In genomic region chr2:128109243-128109642, GRCh38 we compare ENCODE assay signal across 29 cellular contexts.
"Had no signal": no experiment of that assay in that cellular context is flagged by ENCODE, and none has a peak within 500 bp of the region (broad histone marks: within the 10 kb centered on the region; RNA-seq: fewer than 3 reads in every experiment).

No MANE protein-coding gene starts in this region.

- H3K9me3 ChIP-seq: stomach, suprapubic skin, testis, thoracic aorta, thyroid gland, tibial artery, tibial nerve, transverse colon, upper lobe of left lung, upper lobe of right lung, uterus, vagina had no signal

- FAIRE-seq: urothelium cell line had no signal

- H3K4me3 ChIP-seq: stomach, suprapubic skin, testis, thoracic aorta, thyroid gland, tibial artery, tibial nerve, transverse colon, upper lobe of left lung, upper lobe of right lung, uterus, vagina had no signal

- ATAC-seq: stimulated activated effector memory CD8-positive, alpha-beta T cell treated with anti-CD3 and anti-CD28 coated beads, Interleukin-12 subunit alpha, Interleukin-12 subunit beta, amount 100 ng/mL, for 72 hours; stimulated activated memory B cell treated with anti-CD40 and anti-IgM and Interleukin-4, amounts not matched to agents 10 μg/mL and 1 μg/mL and 100 μg/mL, for 72 hours; stimulated activated naive B cell treated with anti-CD40 and anti-IgM and Interleukin-4, amounts not matched to agents 10 μg/mL and 1 μg/mL and 100 μg/mL, for 72 hours; stimulated activated naive CD8-positive, alpha-beta T cell treated with anti-CD3 and anti-CD28 coated beads, Interleukin-15, amount 100 ng/mL, for 72 hours; stimulated activated naive CD8-positive, alpha-beta T cell treated with anti-CD3 and anti-CD28 coated beads, Interleukin-15, Interleukin-2, amounts not matched to agents 100 U/mL and 50 U/mL, for 24 hours; upper lobe of right lung had no signal

- H3K4me1 ChIP-seq: stomach, suprapubic skin, testis, thyroid gland, tibial artery, tibial nerve, transverse colon, upper lobe of left lung, upper lobe of right lung, uterus, vagina had no signal

- H3K36me3 ChIP-seq: uterus had no signal

- H3K27me3 Mint-ChIP-seq: stimulated activated memory B cell treated with anti-CD40 and anti-IgM and Interleukin-4, amounts not matched to agents 10 μg/mL and 1 μg/mL and 100 μg/mL, for 72 hours; stimulated activated naive B cell treated with anti-CD40 and anti-IgM and Interleukin-4, amounts not matched to agents 10 μg/mL and 1 μg/mL and 100 μg/mL, for 72 hours; stimulated activated naive CD8-positive, alpha-beta T cell treated with anti-CD3 and anti-CD28 coated beads, Interleukin-15, amount 100 ng/mL, for 72 hours; stimulated activated naive CD8-positive, alpha-beta T cell treated with anti-CD3 and anti-CD28 coated beads, Interleukin-15, Interleukin-2, amounts not matched to agents 100 ng/mL and 50 ng/mL, for 24 hours; type B pancreatic cell had no signal

- H3K27ac ChIP-seq: stomach, suprapubic skin, testis, thoracic aorta, thyroid gland, tibial artery, tibial nerve, transverse colon, upper lobe of left lung, upper lobe of right lung, uterus, vagina had no signal

- H3K4me3 Mint-ChIP-seq: stimulated activated effector memory CD8-positive, alpha-beta T cell treated with anti-CD3 and anti-CD28 coated beads, Interleukin-12 subunit alpha, Interleukin-12 subunit beta, amount 100 ng/mL, for 72 hours; stimulated activated memory B cell treated with anti-CD40 and anti-IgM and Interleukin-4, amounts not matched to agents 10 μg/mL and 1 μg/mL and 100 μg/mL, for 72 hours; stimulated activated naive B cell treated with anti-CD40 and anti-IgM and Interleukin-4, amounts not matched to agents 10 μg/mL and 1 μg/mL and 100 μg/mL, for 72 hours; stimulated activated naive CD8-positive, alpha-beta T cell treated with anti-CD3 and anti-CD28 coated beads, Interleukin-15, amount 100 ng/mL, for 72 hours; stimulated activated naive CD8-positive, alpha-beta T cell treated with anti-CD3 and anti-CD28 coated beads, Interleukin-15, Interleukin-2, amounts not matched to agents 100 ng/mL and 50 ng/mL, for 24 hours; type B pancreatic cell had no signal

- H3K4me1 Mint-ChIP-seq: stimulated activated effector memory CD8-positive, alpha-beta T cell treated with anti-CD3 and anti-CD28 coated beads, Interleukin-12 subunit alpha, Interleukin-12 subunit beta, amount 100 ng/mL, for 72 hours; stimulated activated naive CD8-positive, alpha-beta T cell treated with anti-CD3 and anti-CD28 coated beads, Interleukin-15, amount 100 ng/mL, for 72 hours had no signal

- H3K27me3 ChIP-seq: stomach, suprapubic skin, testis, thyroid gland, tibial artery, tibial nerve, transverse colon, upper lobe of left lung, upper lobe of right lung, uterus, vagina had no signal

- H3K9me3 Mint-ChIP-seq: stimulated activated effector memory CD8-positive, alpha-beta T cell treated with anti-CD3 and anti-CD28 coated beads, Interleukin-12 subunit alpha, Interleukin-12 subunit beta, amount 100 ng/mL, for 72 hours; stimulated activated memory B cell treated with anti-CD40 and anti-IgM and Interleukin-4, amounts not matched to agents 10 μg/mL and 1 μg/mL and 100 μg/mL, for 72 hours; stimulated activated naive B cell treated with anti-CD40 and anti-IgM and Interleukin-4, amounts not matched to agents 10 μg/mL and 1 μg/mL and 100 μg/mL, for 72 hours; stimulated activated naive CD8-positive, alpha-beta T cell treated with anti-CD3 and anti-CD28 coated beads, Interleukin-15, amount 100 ng/mL, for 72 hours; stimulated activated naive CD8-positive, alpha-beta T cell treated with anti-CD3 and anti-CD28 coated beads, Interleukin-15, Interleukin-2, amounts not matched to agents 100 ng/mL and 50 ng/mL, for 24 hours; type B pancreatic cell had no signal

- H3K27ac Mint-ChIP-seq: stimulated activated effector memory CD8-positive, alpha-beta T cell treated with anti-CD3 and anti-CD28 coated beads, Interleukin-12 subunit alpha, Interleukin-12 subunit beta, amount 100 ng/mL, for 72 hours; stimulated activated memory B cell treated with anti-CD40 and anti-IgM and Interleukin-4, amounts not matched to agents 10 μg/mL and 1 μg/mL and 100 μg/mL, for 72 hours; stimulated activated naive B cell treated with anti-CD40 and anti-IgM and Interleukin-4, amounts not matched to agents 10 μg/mL and 1 μg/mL and 100 μg/mL, for 72 hours; stimulated activated naive CD8-positive, alpha-beta T cell treated with anti-CD3 and anti-CD28 coated beads, Interleukin-15, amount 100 ng/mL, for 72 hours; stimulated activated naive CD8-positive, alpha-beta T cell treated with anti-CD3 and anti-CD28 coated beads, Interleukin-15, Interleukin-2, amounts not matched to agents 100 ng/mL and 50 ng/mL, for 24 hours; type B pancreatic cell had no signal

- DNase-seq: stimulated activated CD4-positive, alpha-beta T cell treated with anti-CD3 and anti-CD28 coated beads, Interleukin-2, amount 100 ng/mL, for 48 hours; stimulated activated CD4-positive, alpha-beta T cell treated with anti-CD3 and anti-CD28 coated beads, Interleukin-4, amount 100 ng/mL, for 1 hour; stimulated activated CD4-positive, alpha-beta T cell treated with anti-CD3 and anti-CD28 coated beads, Interleukin-4, amount 100 ng/mL, for 24 hours; stimulated activated CD4-positive, alpha-beta T cell treated with anti-CD3 and anti-CD28 coated beads, Interleukin-4, amount 100 ng/mL, for 4 hours; stimulated activated CD8-positive, alpha-beta memory T cell treated with anti-CD3 and anti-CD28 coated beads, Interleukin-4, amount 100 ng/mL, for 48 hours; stimulated activated naive B cell treated with anti-CD40 and anti-IgM and Interleukin-4, amounts not matched to agents 10 μg/mL and 1 μg/mL and 100 μg/mL, for 72 hours; stimulated activated naive CD4-positive, alpha-beta T cell; stimulated activated naive CD4-positive, alpha-beta T cell treated with Interleukin-2 at 50 U/mL for 16 hours; stimulated activated naive CD8-positive, alpha-beta T cell treated with anti-CD3 and anti-CD28 coated beads, Interleukin-15, amount 100 ng/mL, for 72 hours; stimulated activated naive CD8-positive, alpha-beta T cell treated with anti-CD3 and anti-CD28 coated beads, Interleukin-15, Interleukin-2, amounts not matched to agents 100 U/mL and 50 U/mL, for 24 hours; stomach; substantia nigra; testis; thyroid gland; tibial artery; transverse colon; trophoblast cell; upper lobe of left lung; upper lobe of right lung; uterus had no signal
